ENCODE assay signal across 17 cellular contexts in the genomic region with DNA sequence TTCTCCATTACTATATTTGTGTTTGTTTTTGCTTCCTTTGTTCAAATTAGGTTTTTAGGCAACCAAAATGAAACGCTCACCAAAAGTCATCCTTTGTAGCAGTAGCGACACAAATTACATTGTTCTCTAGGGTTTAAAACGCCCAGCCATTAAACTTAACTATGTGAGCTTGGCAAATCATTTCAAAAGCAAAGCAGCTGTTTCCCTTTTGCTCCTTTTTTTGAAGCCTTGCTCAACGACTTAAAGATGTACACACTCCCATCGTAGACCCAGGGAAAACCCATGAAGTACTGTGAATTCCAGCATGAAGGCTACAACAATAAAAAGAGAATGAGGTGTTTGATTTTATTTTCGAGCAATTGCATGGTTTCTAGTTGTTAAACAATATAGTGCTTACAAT.
"Had no signal": no experiment of that assay in that cellular context is flagged by ENCODE, and none has a peak within 500 bp of the region (broad histone marks: within the 10 kb centered on the region; RNA-seq: fewer than 3 reads in every experiment).

No MANE protein-coding gene starts in this region.

- H3K27ac ChIP-seq: colonic mucosa, prostate gland, right atrium auricular region, thyroid gland had no signal

- H3K36me3 ChIP-seq: colonic mucosa, prostate gland, right atrium auricular region, thyroid gland had no signal

- H3K27me3 ChIP-seq: colonic mucosa, right atrium auricular region, thyroid gland had no signal

- H3K4me1 ChIP-seq: colonic mucosa, prostate gland, right atrium auricular region, thyroid gland had no signal

- ATAC-seq: activated CD8-positive, alpha-beta T cell treated with anti-CD3 and anti-CD28 coated beads, Interleukin-2, amount 10 ng/mL, durations not matched to agents 7 days and 5 days; left colon had no signal

- DNase-seq: activated CD4-positive, alpha-beta T cell treated with anti-CD3 and anti-CD28 coated beads, Interleukin-2, amount 10 ng/mL, durations not matched to agents 24 days and 14 days; activated CD4-positive, CD25-positive, alpha-beta regulatory T cell; activated CD8-positive, alpha-beta memory T cell treated with anti-CD3 and anti-CD28 coated beads, Interleukin-2, amount 50 U/mL, for 4 hours; activated CD8-positive, alpha-beta T cell treated with anti-CD3 and anti-CD28 coated beads, Interleukin-2, amount 10 ng/mL, durations not matched to agents 7 days and 5 days; activated naive CD4-positive, alpha-beta T cell treated with anti-CD3 and anti-CD28 coated beads for 36 hours; activated T-cell treated with anti-CD3 and anti-CD28 coated beads, Interleukin-2, amount 50 U/mL, for 4 hours; anterior cingulate cortex; colonic mucosa; hippocampal formation; left colon; stimulated activated CD4-positive, alpha-beta T cell treated with anti-CD3 and anti-CD28 coated beads, Interleukin-2, amount 100 ng/mL, for 24 hours; stimulated activated naive CD4-positive, alpha-beta T cell treated with Interleukin-2 at 50 U/mL for 16 hours; T-helper 1 cell; T-helper 9 cell; thyroid gland had no signal

- H3K9me3 ChIP-seq: colonic mucosa, prostate gland, right atrium auricular region, thyroid gland had no signal

- H3K4me3 ChIP-seq: colonic mucosa, prostate gland, right atrium auricular region, thyroid gland had no signal
